ENCODE assay signal across 1 cellular context in genomic region chr3:13419356-13420050, GRCh38.
TF ChIP-seq lines count a peak whose summit lies in the region.

No MANE protein-coding gene starts in this region.

TF ChIP-seq in K562, 482 proteins besides CTCF, POLR2A, EP300 and RAD21 (continued from another document and continues in another):
- TF ChIP-seq ZNF318 (IDR thresholded peaks at IDR 0.05; ENCODE audit: borderline replicate concordance in 1 of 2, low read depth in 1 of 2) (no peak), TEAD1 (CRISPR knock-in tag; IDR thresholded peaks at IDR 0.05) (no peak), CC2D1A (IDR thresholded peaks at IDR 0.05) (no peak), PCBP1 (IDR thresholded peaks at IDR 0.05; ENCODE audit: low read depth, low read length, poor library complexity, severe bottlenecking) (no peak), FOXP4 (CRISPR knock-in tag; IDR thresholded peaks at IDR 0.05; ENCODE audit: borderline replicate concordance) (no peak), EHMT2 (IDR thresholded peaks at IDR 0.05) (no peak), SIN3B (IDR thresholded peaks at IDR 0.05; ENCODE audit: low read depth) (peak; percentile 66; the same call in 1 of the 2 replicates), RERE (CRISPR knock-in tag; IDR thresholded peaks at IDR 0.05; ENCODE audit: borderline replicate concordance) (peak; percentile 96; the same call in 1 of the 2 replicates), ZNF232 (CRISPR knock-in tag; IDR thresholded peaks at IDR 0.05) (peak; percentile 13; the same call in 1 of the 2 replicates), GMEB1 (CRISPR knock-in tag; IDR thresholded peaks at IDR 0.05) (peak; percentile 14; the same call in 1 of the 2 replicates), RUNX1 (IDR thresholded peaks at IDR 0.05; ENCODE audit: low read depth) (0 out of 2 replicates have a peak, but pooled peaks have one; percentile 4), TARDBP (IDR thresholded peaks at IDR 0.05) (no peak; the same call in 1 of the 2 replicates), ZNF311 (CRISPR knock-in tag; IDR thresholded peaks at IDR 0.05) (no peak), BACH1 (tag; IDR thresholded peaks at IDR 0.05) (no peak), THRA (IDR thresholded peaks at IDR 0.05) (no peak), MGA (IDR thresholded peaks at IDR 0.05) (no peak)
